In the genomic region with DNA sequence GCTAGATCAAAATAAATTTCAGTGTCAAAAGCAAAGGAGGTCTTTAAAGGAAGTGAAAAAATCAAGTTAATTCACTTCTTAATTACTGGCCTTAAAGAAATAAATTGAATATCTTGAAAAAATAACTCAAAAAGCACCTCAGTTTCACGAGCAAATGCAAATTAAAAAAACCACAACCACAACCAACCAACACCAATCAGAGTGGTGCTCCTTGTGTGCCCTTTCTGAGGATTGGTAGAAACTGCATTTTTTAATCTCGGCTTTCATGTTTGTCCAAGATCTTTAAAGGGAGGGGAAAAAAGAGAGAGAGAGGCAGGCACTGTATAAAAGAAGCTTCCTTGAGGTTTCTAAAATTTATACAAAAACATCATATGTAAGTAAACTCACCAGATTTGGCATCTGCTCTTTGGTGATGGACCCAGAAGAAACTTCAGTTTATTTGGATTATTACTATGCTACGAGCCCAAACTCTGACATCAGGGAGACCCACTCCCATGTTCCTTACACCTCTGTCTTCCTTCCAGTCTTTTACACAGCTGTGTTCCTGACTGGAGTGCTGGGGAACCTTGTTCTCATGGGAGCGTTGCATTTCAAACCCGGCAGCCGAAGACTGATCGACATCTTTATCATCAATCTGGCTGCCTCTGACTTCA, we compare ENCODE assay signal across 11 cellular contexts. TPM values are rescaled to one million over a fixed set of nuclear protein-coding genes. Genes with fewer than 3 reads are reported as not detected.
A peak's percentile ranks its signal among the peaks of the same experiment; 100 is the strongest.
DNase-seq lines count a peak whose midpoint lies in the region; ATAC-seq lines count a peak whose summit lies in the region.
"Had no signal": no experiment of that assay in that cellular context is flagged by ENCODE, and none has a peak within 500 bp of the region (broad histone marks: within the 10 kb centered on the region; RNA-seq: fewer than 3 reads in every experiment).

GPR15 (plus strand) TSS at position 357 of the 653 bp plus-strand sequence; CDS start at position 413, 56 bp downstream.

- DNase-seq in stimulated activated naive CD8-positive, alpha-beta T cell treated with anti-CD3 and anti-CD28 coated beads, Interleukin-15, Interleukin-2, amounts not matched to agents 100 U/mL and 50 U/mL, for 24 hours, result no peak
- DNase-seq in NCI-H2196 (lab: John Stamatoyannopoulos, UW; ENCODE audit: unreplicated experiment) (no peak), mesenteric fat pad (ENCODE audit: low spot score) (no peak), midbrain (lab: John Stamatoyannopoulos, UW) (no peak)
- no peak for DNase-seq in activated naive CD4-positive, alpha-beta T cell (lab: John Stamatoyannopoulos, UW)
- DNase-seq: right cardiac atrium, RPMI8226, stomach had no signal

- H3K27ac Mint-ChIP-seq in stimulated activated naive CD8-positive, alpha-beta T cell treated with anti-CD3 and anti-CD28 coated beads, Interleukin-15, Interleukin-2, amounts not matched to agents 100 ng/mL and 50 ng/mL, for 24 hours, result peak within 1 kb of the TSS; percentile 36

- peak within 1 kb of the TSS; percentile 74 for H3K4me3 Mint-ChIP-seq in stimulated activated naive CD8-positive, alpha-beta T cell treated with anti-CD3 and anti-CD28 coated beads, Interleukin-15, Interleukin-2, amounts not matched to agents 100 ng/mL and 50 ng/mL, for 24 hours

- H3K4me1 Mint-ChIP-seq in stimulated activated naive CD8-positive, alpha-beta T cell treated with anti-CD3 and anti-CD28 coated beads, Interleukin-15, Interleukin-2, amounts not matched to agents 100 ng/mL and 50 ng/mL, for 24 hours (ENCODE audit: low read depth), result peaks cover 37% of the 10 kb centered on the region

- intact Hi-C loops in T-helper 2 cell treated with Interferon-gamma antibody and Interleukin-4, amounts not matched to agents 100 ng/mL and 5 ng/mL, for 36 hours (cut with micrococcal nuclease), result no loop called here

- H3K9me3 Mint-ChIP-seq in stimulated activated naive CD8-positive, alpha-beta T cell treated with anti-CD3 and anti-CD28 coated beads, Interleukin-15, Interleukin-2, amounts not matched to agents 100 ng/mL and 50 ng/mL, for 24 hours, result no peaks in the 10 kb centered on the region

- peaks cover 9% of the 10 kb centered on the region for H3K36me3 Mint-ChIP-seq in stimulated activated naive CD8-positive, alpha-beta T cell treated with anti-CD3 and anti-CD28 coated beads, Interleukin-15, Interleukin-2, amounts not matched to agents 100 ng/mL and 50 ng/mL, for 24 hours (ENCODE audit: low read depth)

- H3K27me3 Mint-ChIP-seq in stimulated activated naive CD8-positive, alpha-beta T cell treated with anti-CD3 and anti-CD28 coated beads, Interleukin-15, Interleukin-2, amounts not matched to agents 100 ng/mL and 50 ng/mL, for 24 hours, result peaks cover 11% of the 10 kb centered on the region

- ATAC-seq in stimulated activated naive CD8-positive, alpha-beta T cell treated with anti-CD3 and anti-CD28 coated beads, Interleukin-15, Interleukin-2, amounts not matched to agents 100 U/mL and 50 U/mL, for 24 hours, result no peak
- peak; percentile 41 for ATAC-seq in HG02798 (IDR thresholded peaks at IDR 0.05; ENCODE audit: poor library complexity, unreplicated experiment)
- ATAC-seq: right cardiac atrium had no signal

RNA-seq across cellular contexts. Expression of gene GPR15, which starts in this region (rescaled TPM):
- 42.2 and 46.8 TPM in 2 replicates for total RNA-seq in T-helper 2 cell treated with Interferon-gamma antibody and Interleukin-4, amounts not matched to agents 100 ng/mL and 5 ng/mL, for 36 hours
- not detected for total RNA-seq in mesenteric fat pad
- total RNA-seq: right cardiac atrium, stomach had no signal

Comparison
In these comparisons a context has a peak if more than half of its experiments do, and no peak if none do; other contexts are left out.
1. RNA of gene GPR15 (total RNA-seq): 42.2 to 46.8 TPM in T-helper 2 cell treated with Interferon-gamma antibody and Interleukin-4, amounts not matched to agents 100 ng/mL and 5 ng/mL, for 36 hours; not detected in mesenteric fat pad (single experiment); every median in the first group is over 10 times any median in the second.